10 cellular contexts compared by ENCODE assay signal in genomic region chr4:138175337-138175794, GRCh38.
DNase-seq lines count a peak whose midpoint lies in the region; ATAC-seq and TF ChIP-seq lines count a peak whose summit lies in the region.
"Had no signal": no experiment of that assay in that cellular context is flagged by ENCODE, and none has a peak within 500 bp of the region (broad histone marks: within the 10 kb centered on the region; RNA-seq: fewer than 3 reads in every experiment).

No MANE protein-coding gene starts in this region.

- H3K18ac ChIP-seq in neuronal stem cell (ENCODE audit: low read length), result peak overlapping the region; percentile 59

- no CpG with 5 or more reads among the region's 5 CpGs for WGBS in neuronal stem cell (ENCODE audit: extremely low coverage in 2 of 2, insufficient read length in 2 of 2, insufficient replicate concordance in 1 of 2), 2 donors

- peaks cover 5 to 25% of the 10 kb centered on the region in 2 donors for H3K36me3 ChIP-seq in neuronal stem cell (replicated peaks in 1 of 2; ENCODE audit: control insufficient read depth in 2 of 2, insufficient read depth in 2 of 2, low read length in 2 of 2)

- no peak overlapping the region for H3K4me3 ChIP-seq in epithelial cell of proximal tubule (ENCODE audit: low read depth, low read length)
- H3K4me3 ChIP-seq in neuronal stem cell (ENCODE audit: low read length in 2 of 2), result no peak overlapping the region

- H3K4me2 ChIP-seq in neuronal stem cell (ENCODE audit: insufficient read depth, low read length, poor library complexity, severe bottlenecking), result no peak overlapping the region

- H3K9me3 ChIP-seq in neuronal stem cell (replicated peaks in 1 of 2; ENCODE audit: control insufficient read depth in 2 of 2, insufficient read depth in 1 of 2, low read depth in 1 of 2, low read length in 2 of 2), result no peaks in the 10 kb centered on the region

- no peak overlapping the region for H3K27ac ChIP-seq in neuronal stem cell (replicated peaks; ENCODE audit: low read length)

- H2BK120ac ChIP-seq in neuronal stem cell (ENCODE audit: low read depth, low read length), result no peak overlapping the region

- no peak overlapping the region for H3K9ac ChIP-seq in neuronal stem cell (ENCODE audit: low read depth, low read length, poor library complexity)

- ATAC-seq in HG02798 (IDR thresholded peaks at IDR 0.05; ENCODE audit: poor library complexity, unreplicated experiment) (peak; percentile 56), GM19467 (IDR thresholded peaks at IDR 0.05; ENCODE audit: unreplicated experiment) (no peak)

- H3K4ac ChIP-seq in neuronal stem cell (ENCODE audit: low read length), result no peak overlapping the region

- no peaks in the 10 kb centered on the region for H3K27me3 ChIP-seq in neuronal stem cell (ENCODE audit: control insufficient read depth in 3 of 3, insufficient read depth in 3 of 3, low read depth in 1 of 3, low read length in 3 of 3)

- H3K79me1 ChIP-seq in neuronal stem cell (ENCODE audit: low read depth, low read length), result no peaks in the 10 kb centered on the region

- no peak overlapping the region for H2BK15ac ChIP-seq in neuronal stem cell (ENCODE audit: low read length)

- DNase-seq in NCI-H2196 treated with DMSO at 0.1 percent for 48 hours (lab: John Stamatoyannopoulos, UW; ENCODE audit: unreplicated experiment), result peak; percentile 10
- no peak for DNase-seq in epithelial cell of proximal tubule (ENCODE audit: low read depth)
- DNase-seq in neuronal stem cell (ENCODE audit: low spot score), result no peak
- DNase-seq in stimulated activated CD4-positive, alpha-beta T cell treated with anti-CD3 and anti-CD28 coated beads, Interleukin-4, amount 100 ng/mL, for 1 hour, result no peak
- DNase-seq in activated naive CD4-positive, alpha-beta T cell treated with Interleukin-2 at 50 U/mL for 16 hours, result no peak
- DNase-seq in GOT3 (lab: John Stamatoyannopoulos, UW), result no peak
- DNase-seq: activated T-cell treated with anti-CD3 and anti-CD28 coated beads, Interleukin-2, amount 50 U/mL, for 48 hours; CD8-positive, alpha-beta memory T cell had no signal

- H3K23ac ChIP-seq in neuronal stem cell (ENCODE audit: low read depth, low read length, poor library complexity), result no peak overlapping the region

- H4K91ac ChIP-seq in neuronal stem cell (ENCODE audit: low read depth, low read length, poor library complexity), result no peak overlapping the region

- H2AK5ac ChIP-seq in neuronal stem cell (ENCODE audit: low read depth, low read length), result no peak overlapping the region

- no peak overlapping the region for H4K8ac ChIP-seq in neuronal stem cell (ENCODE audit: low read depth, low read length)

- peak; percentile 38 for TF ChIP-seq CTCF in epithelial cell of proximal tubule (conservative IDR thresholded peaks at IDR 0.05; ENCODE audit: low read depth, low read length)

- H2BK5ac ChIP-seq in neuronal stem cell (ENCODE audit: low read length), result no peak overlapping the region

- H2BK12ac ChIP-seq in neuronal stem cell (ENCODE audit: low read length), result no peak overlapping the region

- H3K4me1 ChIP-seq in neuronal stem cell (ENCODE audit: control insufficient read depth in 2 of 2, insufficient read depth in 1 of 2, low read depth in 1 of 2, low read length in 2 of 2), result no peaks in the 10 kb centered on the region

- no peak overlapping the region for H2AFZ ChIP-seq in neuronal stem cell (ENCODE audit: low read length)

- no peak overlapping the region for H3K14ac ChIP-seq in neuronal stem cell (ENCODE audit: low read length)
